21 cellular contexts compared by ENCODE assay signal in genomic region chr18:70523035-70523797, GRCh38.
DNase-seq lines count a peak whose midpoint lies in the region; ATAC-seq and TF ChIP-seq lines count a peak whose summit lies in the region.
"Had no signal": no experiment of that assay in that cellular context is flagged by ENCODE, and none has a peak within 500 bp of the region (broad histone marks: within the 10 kb centered on the region; RNA-seq: fewer than 3 reads in every experiment).

No MANE protein-coding gene starts in this region.

- H3K27ac ChIP-seq in VCaP = peak overlapping the region; percentile 71
- H3K27ac ChIP-seq: dorsolateral prefrontal cortex, epithelial cell of prostate, heart left ventricle, Peyer's patch, testis had no signal

- DNase-seq in DMS79 treated with DMSO at 0.1 percent for 48 hours (lab: John Stamatoyannopoulos, UW) = peak; percentile 47
- peak; percentile 92 for DNase-seq in NCI-H1092 treated with DMSO at 0.1 percent for 48 hours (lab: John Stamatoyannopoulos, UW)
- DNase-seq in NCI-H345 treated with DMSO at 0.1 percent for 48 hours (lab: John Stamatoyannopoulos, UW; ENCODE audit: unreplicated experiment) = peak; percentile 52
- DNase-seq in activated T-cell treated with anti-CD3 and anti-CD28 coated beads for 4 hours = no peak
- DNase-seq in T-helper 2 cell = no peak
- DNase-seq: activated CD4-positive, alpha-beta T cell treated with anti-CD3 and anti-CD28 coated beads, Interleukin-2, amount 10 ng/mL, durations not matched to agents 7 days and 5 days; CD4-positive, alpha-beta memory T cell; dorsolateral prefrontal cortex; heart left ventricle; left cardiac atrium; NCI-H2029 treated with DMSO at 0.1 percent for 48 hours; Peyer's patch; small intestine; T-helper 17 cell; testis had no signal

- no peak for TF ChIP-seq CTCF in VCaP (conservative IDR thresholded peaks at IDR 0.05)

- no peak for ATAC-seq in GM21576 (IDR thresholded peaks at IDR 0.05; ENCODE audit: unreplicated experiment)
- ATAC-seq: activated naive CD4-positive, alpha-beta T cell treated with anti-CD3 and anti-CD28 coated beads, Interleukin-2, amount 50 U/mL, for 72 hours; activated T-helper 17 cell treated with anti-CD3 and anti-CD28 coated beads, Interleukin-2, amount 50 U/mL, for 72 hours; heart left ventricle; left cardiac atrium; stimulated activated memory B cell treated with anti-CD40 and anti-IgM and Interleukin-4, amounts not matched to agents 10 μg/mL and 1 μg/mL and 100 μg/mL, for 72 hours; T-helper 17 cell had no signal

Comparison
In these comparisons a context has a peak if more than half of its experiments do, and no peak if none do; other contexts are left out.
1. DNase-seq: peak in DMS79 treated with DMSO at 0.1 percent for 48 hours (single experiment), NCI-H1092 treated with DMSO at 0.1 percent for 48 hours (single experiment) and NCI-H345 treated with DMSO at 0.1 percent for 48 hours (single experiment); none in activated T-cell treated with anti-CD3 and anti-CD28 coated beads for 4 hours (single experiment) and T-helper 2 cell (0 of 5).